Comparison of ENCODE assay signal across 8 cellular contexts in genomic region chr6:135180458-135181332, GRCh38. TPM values are rescaled to one million over a fixed set of nuclear protein-coding genes. Genes with fewer than 3 reads are reported as not detected.
A peak's percentile ranks its signal among the peaks of the same experiment; 100 is the strongest.
DNase-seq lines count a peak whose midpoint lies in the region; ATAC-seq, FAIRE-seq and TF ChIP-seq lines count a peak whose summit lies in the region.

TSS of gene MYB (plus strand) at chr6:135181308. CDS start at chr6:135181514, 206 bp downstream.

- H3K27me3 ChIP-seq in BJ (ENCODE audit: control insufficient read depth, insufficient read depth, low read length) (peaks cover 3% of the 10 kb centered on the region; the same call in 1 of the 2 replicates), liver (ENCODE audit: control insufficient read depth in 4 of 4, insufficient read depth in 4 of 4, low read length in 3 of 4) (no peaks in the 10 kb centered on the region)

- no peak for TF ChIP-seq RAD21 in liver (IDR thresholded peaks at IDR 0.05)

- H3K4me1 ChIP-seq in liver (ENCODE audit: control insufficient read depth in 4 of 4, insufficient read depth in 4 of 4, low read length in 3 of 4), result peaks cover 5 to 33% (median 30%) of the 10 kb centered on the region in 4 donors

- TF ChIP-seq CTCF in BJ (IDR thresholded peaks at IDR 0.05; ENCODE audit: insufficient read depth, low read depth, low read length) (0 out of 2 replicates have a peak, but pooled peaks have one; percentile 5), liver (IDR thresholded peaks at IDR 0.05; ENCODE audit: low read depth, low read length, missing input control) (peak; percentile 28)

- no peaks in the 10 kb centered on the region for H3K9me3 ChIP-seq in liver (ENCODE audit: control insufficient read depth in 4 of 4, low read length in 3 of 4)

- peak; percentile 89 for FAIRE-seq in GM19239 (lab: Jason Lieb, UNC)

- no peak within 1 kb of the TSS for H3K27ac ChIP-seq in liver (ENCODE audit: low read depth in 1 of 2, low read length in 2 of 2)

- peak within 1 kb of the TSS; percentile 41 for H3K4me3 ChIP-seq in BJ (ENCODE audit: low read depth, low read length)
- H3K4me3 ChIP-seq in liver (ENCODE audit: low read depth in 1 of 3, low read length in 3 of 3), result peak within 1 kb of the TSS; percentile 59 to 84 (median 78)

- peak within 1 kb of the TSS in 1 of 2 donors; percentile 16 for H3K9ac ChIP-seq in liver (ENCODE audit: low read depth in 1 of 2, low read length in 2 of 2)

- CTCF ChIA-PET in BJ (lab: Yijun Ruan, JAX), result interaction anchor here (0.6 kb wide), 1 partner anchor 24 kb away, joined by 3 read pairs; no protein-coding TSS in a partner anchor

- POLR2A ChIA-PET in BJ (lab: Charles Lee), result no interaction called here

- ATAC-seq in HG03439 (IDR thresholded peaks at IDR 0.05; ENCODE audit: unreplicated experiment), result peak; percentile 37

- no peaks in the 10 kb centered on the region for H3K36me3 ChIP-seq in BJ (ENCODE audit: control insufficient read depth, insufficient read depth, low read length)
- no peaks in the 10 kb centered on the region for H3K36me3 ChIP-seq in liver (ENCODE audit: control insufficient read depth in 4 of 4, insufficient read depth in 3 of 4, low read depth in 1 of 4, low read length in 3 of 4)

- DNase-seq in BJ (ENCODE audit: low read depth), result no peak
- DNase-seq in GM19239 (ENCODE audit: insufficient read length, low spot score), result peak; percentile 76
- DNase-seq in NCI-H460 (ENCODE audit: extremely low read depth, low read depth), result peak; percentile 21
- DNase-seq in activated CD4-positive, CD25-positive, alpha-beta regulatory T cell (lab: John Stamatoyannopoulos, UW), result peak; percentile 37 to 59 (median 42)
- DNase-seq in cerebellum (ENCODE audit: low spot score), result peak; percentile 54
- peak; percentile 44 for DNase-seq in stimulated activated CD8-positive, alpha-beta memory T cell treated with anti-CD3 and anti-CD28 coated beads, Interleukin-12 subunit alpha, Interleukin-12 subunit beta, amount 100 ng/mL, for 1 hour (ENCODE audit: low read depth)

- WGBS in liver, result 2% methylated on average over 83 of the region's 83 CpGs

TF ChIP-seq in liver, 16 proteins besides CTCF, POLR2A, EP300 and RAD21:
- TF ChIP-seq ATF3 (IDR thresholded peaks at IDR 0.05), result no peak
- TF ChIP-seq HNF4A (conservative IDR thresholded peaks at IDR 0.05), result no peak
- TF ChIP-seq FOXA2 (IDR thresholded peaks at IDR 0.05), result no peak
- TF ChIP-seq FOXA1 (IDR thresholded peaks at IDR 0.05), result no peak
- TF ChIP-seq NR2F2 (IDR thresholded peaks at IDR 0.05), result no peak
- no peak for TF ChIP-seq HNF4G (IDR thresholded peaks at IDR 0.05)
- no peak for TF ChIP-seq JUND (IDR thresholded peaks at IDR 0.05)
- TF ChIP-seq GABPA (IDR thresholded peaks at IDR 0.05 in 1 of 2, conservative IDR thresholded peaks at IDR 0.05 in 1 of 2), result no peak
- no peak for TF ChIP-seq MAX (IDR thresholded peaks at IDR 0.05)
- TF ChIP-seq ZBTB33 (IDR thresholded peaks at IDR 0.05), result no peak
- TF ChIP-seq REST (IDR thresholded peaks at IDR 0.05), result no peak
- no peak for TF ChIP-seq YY1 (IDR thresholded peaks at IDR 0.05)
- TF ChIP-seq SP1 (IDR thresholded peaks at IDR 0.05), result no peak
- TF ChIP-seq RXRA (IDR thresholded peaks at IDR 0.05), result no peak
- no peak for TF ChIP-seq EGR1 (IDR thresholded peaks at IDR 0.05; ENCODE audit: low read depth in 2 of 2)
TF ChIP-seq in liver: peak in this region for 0.

RNA-seq across cellular contexts. Expression of gene MYB, which starts in this region (rescaled TPM):
- 0.06 and 0.11 TPM in 2 replicates for polyA plus RNA-seq in BJ (2011; rRNA removed)
- polyA minus RNA-seq in BJ (2011; rRNA and poly(A)+ RNA removed), result 0.31 and 0.62 TPM in 2 replicates
- 0.05 and 0.12 TPM in 2 replicates for total RNA-seq in NCI-H460 (2014; rRNA removed; shearing (Covaris generic))
- polyA plus RNA-seq in NCI-H460 (2014; cell fraction: nucleus; rRNA removed), result 0.13 and 0.18 TPM in 2 replicates
- 9.0 TPM for total RNA-seq in cerebellum
- total RNA-seq in liver, result 10 to 100 TPM in 1 of 2 donors, under 1 TPM in 1; 0.08 to 19.8 TPM
- under 1 TPM; 0.10 to 0.13 TPM for polyA plus RNA-seq in liver

Comparison
In these comparisons a context has a peak if more than half of its experiments do, and no peak if none do; other contexts are left out.
1. Peak in DNase-seq in NCI-H460; RNA of the gene not detected or under 1 TPM.